ENCODE assay signal across 1 cellular context in genomic region chr3:36132214-36132613, GRCh38.
TF ChIP-seq lines count a peak whose summit lies in the region.

No MANE protein-coding gene starts in this region.

TF ChIP-seq in GM23338, 12 proteins besides CTCF, POLR2A, EP300 and RAD21:
- TF ChIP-seq ETS1 (IDR thresholded peaks at IDR 0.05): no peak
- no peak for TF ChIP-seq STAT1 (IDR thresholded peaks at IDR 0.05; ENCODE audit: unreplicated experiment)
- no peak for TF ChIP-seq ZNF114 (CRISPR knock-in tag; IDR thresholded peaks at IDR 0.05)
- TF ChIP-seq EZH2 (IDR thresholded peaks at IDR 0.05; ENCODE audit: low read depth, unreplicated experiment): no peak
- no peak for TF ChIP-seq REST (IDR thresholded peaks at IDR 0.05; ENCODE audit: unreplicated experiment)
- no peak for TF ChIP-seq ZNF462 (CRISPR knock-in tag; IDR thresholded peaks at IDR 0.05)
- no peak for TF ChIP-seq NANOG (IDR thresholded peaks at IDR 0.05; ENCODE audit: borderline replicate concordance)
- TF ChIP-seq CREB1 (CRISPR knock-in tag; IDR thresholded peaks at IDR 0.05; ENCODE audit: low read depth): no peak
- no peak for TF ChIP-seq EZH2phosphoT487 (IDR thresholded peaks at IDR 0.05; ENCODE audit: unreplicated experiment)
- TF ChIP-seq ZNF331 (CRISPR knock-in tag; IDR thresholded peaks at IDR 0.05; ENCODE audit: low read depth): no peak
- no peak for TF ChIP-seq JUNB (IDR thresholded peaks at IDR 0.05; ENCODE audit: unreplicated experiment)
- TF ChIP-seq POLR2AphosphoS5 (IDR thresholded peaks at IDR 0.05; ENCODE audit: low read depth): no peak
TF ChIP-seq in GM23338: peak in this region for 0.
